1 cellular context compared by ENCODE assay signal in genomic region chr15:74695597-74696397, GRCh38.
A peak's percentile ranks its signal among the peaks of the same experiment; 100 is the strongest.
TF ChIP-seq lines count a peak whose summit lies in the region.

Gene EDC3, minus strand, starts transcription at chr15:74696024. Its CDS starts 20,900 bp downstream, at chr15:74675124.

TF ChIP-seq in HEK293, 187 proteins besides CTCF, POLR2A, EP300 and RAD21 (continued from another document and continues in another):
- TF ChIP-seq ZNF518A (tag by site-specific recombination; conservative IDR thresholded peaks at IDR 0.05; ENCODE audit: low read depth), result peak; percentile 99
- TF ChIP-seq TRIM28 (IDR thresholded peaks at IDR 0.05; ENCODE audit: borderline replicate concordance, low read length), result no peak
- peak; percentile 71; the same call in 1 of the 2 replicates for TF ChIP-seq ZNF341 (tag by site-specific recombination; IDR thresholded peaks at IDR 0.05; ENCODE audit: low read depth)
- TF ChIP-seq ZXDB (tag by site-specific recombination; IDR thresholded peaks at IDR 0.05), result peak; percentile 96
- no peak for TF ChIP-seq ZNF16 (tag by site-specific recombination; IDR thresholded peaks at IDR 0.05; ENCODE audit: low read depth)
- peak; percentile 81 for TF ChIP-seq INSM2 (tag by site-specific recombination; IDR thresholded peaks at IDR 0.05)
- TF ChIP-seq TSHZ1 (tag by site-specific recombination; IDR thresholded peaks at IDR 0.05; ENCODE audit: borderline replicate concordance), result no peak; the same call in 1 of the 2 replicates
- TF ChIP-seq ZFP69B (tag by site-specific recombination; IDR thresholded peaks at IDR 0.05), result 0 out of 2 replicates have a peak, but pooled peaks have one; percentile 51
- TF ChIP-seq ZNF324 (tag by site-specific recombination; IDR thresholded peaks at IDR 0.05), result peak; percentile 84
- TF ChIP-seq ZNF366 (tag by site-specific recombination; conservative IDR thresholded peaks at IDR 0.05), result no peak; the same call in 1 of the 2 replicates
- no peak for TF ChIP-seq ZNF433 (tag by site-specific recombination; IDR thresholded peaks at IDR 0.05; ENCODE audit: low read depth)
- TF ChIP-seq ELK4 (IDR thresholded peaks at IDR 0.05; ENCODE audit: borderline replicate concordance, low read depth, low read length), result no peak; the same call in 1 of the 2 replicates
- 0 out of 2 replicates have a peak, but pooled peaks have one; percentile 20 for TF ChIP-seq MYNN (tag by site-specific recombination; IDR thresholded peaks at IDR 0.05; ENCODE audit: borderline replicate concordance)
- no peak for TF ChIP-seq ZNF664 (tag by site-specific recombination; IDR thresholded peaks at IDR 0.05)
- TF ChIP-seq ZNF121 (tag by site-specific recombination; IDR thresholded peaks at IDR 0.05), result no peak
- no peak for TF ChIP-seq ZNF214 (tag by site-specific recombination; IDR thresholded peaks at IDR 0.05; ENCODE audit: borderline replicate concordance)
- no peak for TF ChIP-seq ZNF785 (tag by site-specific recombination; IDR thresholded peaks at IDR 0.05)
- TF ChIP-seq PBX3 (CRISPR knock-in tag; IDR thresholded peaks at IDR 0.05), result peak; percentile 81; the same call in 1 of the 2 replicates
- TF ChIP-seq ZNF350 (tag by site-specific recombination; IDR thresholded peaks at IDR 0.05), result no peak
- no peak for TF ChIP-seq ZNF394 (tag by site-specific recombination; IDR thresholded peaks at IDR 0.05; ENCODE audit: borderline replicate concordance)
- TF ChIP-seq TCF7L2 (IDR thresholded peaks at IDR 0.05; ENCODE audit: borderline replicate concordance, low read depth, low read length), result no peak; the same call in 1 of the 2 replicates
- peak; percentile 83; the same call in 1 of the 2 replicates for TF ChIP-seq ZEB2 (tag by site-specific recombination; IDR thresholded peaks at IDR 0.05)
- TF ChIP-seq HOXD13 (CRISPR knock-in tag; IDR thresholded peaks at IDR 0.05; ENCODE audit: borderline replicate concordance), result no peak; the same call in 1 of the 2 replicates
- TF ChIP-seq ZNF174 (tag by site-specific recombination; IDR thresholded peaks at IDR 0.05), result no peak
- TF ChIP-seq ZNF266 (tag by site-specific recombination; IDR thresholded peaks at IDR 0.05; ENCODE audit: low read depth), result no peak
- TF ChIP-seq KLF16 (tag by site-specific recombination; IDR thresholded peaks at IDR 0.05), result peak; percentile 96
- TF ChIP-seq ZNF335 (tag by site-specific recombination; conservative IDR thresholded peaks at IDR 0.05), result peak; percentile 99
- peak; percentile 97 for TF ChIP-seq PRDM10 (tag by site-specific recombination; IDR thresholded peaks at IDR 0.05)
- TF ChIP-seq ZBTB10 (tag by site-specific recombination; IDR thresholded peaks at IDR 0.05), result peak; percentile 95
- TF ChIP-seq ZSCAN18 (tag by site-specific recombination; IDR thresholded peaks at IDR 0.05), result no peak
- TF ChIP-seq ZSCAN16 (tag by site-specific recombination; IDR thresholded peaks at IDR 0.05), result no peak
- TF ChIP-seq ZNF155 (tag by site-specific recombination; IDR thresholded peaks at IDR 0.05), result no peak
- TF ChIP-seq MZF1 (tag by site-specific recombination; IDR thresholded peaks at IDR 0.05; ENCODE audit: borderline replicate concordance), result no peak
- no peak for TF ChIP-seq ZNF837 (tag by site-specific recombination; IDR thresholded peaks at IDR 0.05)
- peak; percentile 93; the same call in 1 of the 2 replicates for TF ChIP-seq KLF7 (tag by site-specific recombination; IDR thresholded peaks at IDR 0.05; ENCODE audit: borderline replicate concordance)
- peak; percentile 77 for TF ChIP-seq ZNF600 (tag by site-specific recombination; IDR thresholded peaks at IDR 0.05)
- TF ChIP-seq KLF1 (tag by site-specific recombination; IDR thresholded peaks at IDR 0.05), result peak; percentile 94
- TF ChIP-seq ZNF391 (tag by site-specific recombination; IDR thresholded peaks at IDR 0.05; ENCODE audit: borderline replicate concordance, low read depth), result 0 out of 2 replicates have a peak, but pooled peaks have one; percentile 36
- peak; percentile 50; the same call in 1 of the 2 replicates for TF ChIP-seq GLIS1 (tag by site-specific recombination; IDR thresholded peaks at IDR 0.05)
